Comparison of ENCODE assay signal across 27 cellular contexts in the genomic region with DNA sequence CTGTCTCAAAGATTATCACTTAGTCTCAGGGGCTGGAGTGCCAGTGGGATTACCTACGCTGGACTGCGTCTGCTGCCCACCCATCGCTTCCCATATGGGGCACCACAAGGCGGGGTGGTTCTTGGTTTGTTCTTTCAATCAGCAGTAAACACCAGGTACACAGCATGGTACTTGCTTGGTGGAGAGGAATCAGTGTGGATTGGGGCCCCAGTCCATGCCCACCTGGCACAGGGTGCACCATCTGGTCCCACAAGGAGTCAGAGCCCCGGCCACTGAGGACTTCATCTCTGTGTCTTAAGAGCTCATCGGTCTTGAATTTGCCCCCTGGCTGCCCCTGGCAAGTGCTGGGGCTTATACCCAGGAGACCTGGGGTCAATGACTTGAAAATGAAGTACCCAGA.
DNase-seq lines count a peak whose midpoint lies in the region; ATAC-seq, FAIRE-seq and TF ChIP-seq lines count a peak whose summit lies in the region.
"Had no signal": no experiment of that assay in that cellular context is flagged by ENCODE, and none has a peak within 500 bp of the region (broad histone marks: within the 10 kb centered on the region; RNA-seq: fewer than 3 reads in every experiment).

No MANE protein-coding gene starts in this region.

- H2BK15ac ChIP-seq in H1 (ENCODE audit: low read length): no peak overlapping the region

- DNase-seq in right cardiac atrium: peak in 2 of 3 donors; percentile 6 to 34
- no peak for DNase-seq in Right ventricle myocardium superior
- DNase-seq in H1 (ENCODE audit: low read depth in 1 of 2, low spot score in 2 of 2): no peak
- peak; percentile 80 for DNase-seq in posterior vena cava (ENCODE audit: low spot score)
- DNase-seq in aorta: peak; percentile 29 to 59
- DNase-seq in nucleus accumbens (lab: John Stamatoyannopoulos, UW): no peak
- DNase-seq: AML-193; CD4-positive, alpha-beta memory T cell; COR-L47; DMS79; EL; GF-D8; GOT3; MM.1S; NCI-H2029 treated with DMSO at 0.1 percent for 48 hours; NCI-H2171; NCI-H226; NCI-H510A; NCI-H748 treated with DMSO at 0.1 percent for 48 hours; SK-N-SH had no signal

- no peak overlapping the region for H3K4ac ChIP-seq in H1 (replicated peaks; ENCODE audit: insufficient read length, low read depth, low read length)

- CTCF ChIA-PET in H1 (lab: Charles Lee; ENCODE audit: partially characterized antibody): interaction anchor here (0.6 to 3.1 kb wide), 9 partner anchors 26 to 219 kb away, joined by 3 to 22 read pairs (median 6); no protein-coding TSS in a partner anchor

- no peaks in the 10 kb centered on the region for H3K9me3 ChIP-seq in right cardiac atrium (ENCODE audit: control insufficient read depth, low read length)
- no peaks in the 10 kb centered on the region; a peak in 1 of 4 replicates for H3K9me3 ChIP-seq in H1 (ENCODE audit: insufficient read depth in 2 of 2, low read depth in 1 of 2, low read length in 1 of 2)
- H3K9me3 ChIP-seq in aorta (ENCODE audit: control insufficient read depth, low read length): no peaks in the 10 kb centered on the region
- H3K9me3 ChIP-seq: A549, SK-N-SH had no signal

- no peak overlapping the region for H4K8ac ChIP-seq in H1 (ENCODE audit: extremely low read depth, insufficient read depth, low read length)

- H3K9ac ChIP-seq in H1 (replicated peaks in 1 of 4; ENCODE audit: extremely low read depth in 1 of 4, low read depth in 3 of 4, low read length in 3 of 4): no peak overlapping the region
- H3K9ac ChIP-seq: KMS-11, SK-N-SH had no signal

- no peak overlapping the region for H3K56ac ChIP-seq in H1 (replicated peaks; ENCODE audit: insufficient read length, low read depth, low read length)

- no peak for TF ChIP-seq EP300 in H1 (IDR thresholded peaks at IDR 0.05; ENCODE audit: borderline replicate concordance in 1 of 2, low read depth in 2 of 2, low read length in 2 of 2)

- no peak overlapping the region for H2AK5ac ChIP-seq in H1 (ENCODE audit: low read depth, low read length)

- no peak for TF ChIP-seq CTCF in H1 (IDR thresholded peaks at IDR 0.05; ENCODE audit: control extremely low read depth in 1 of 3, insufficient read depth in 1 of 3, low read depth in 1 of 3, low read length in 3 of 3)

- H3K4me1 ChIP-seq in right cardiac atrium (ENCODE audit: control insufficient read depth, insufficient read depth, low read length) (no peaks in the 10 kb centered on the region), H1 (replicated peaks in 1 of 4; ENCODE audit: control insufficient read depth in 3 of 4, insufficient read depth in 4 of 4, low read length in 3 of 4) (peaks cover 2 to 16% (median 8%) of the 10 kb centered on the region in 4 experiments; a peak in 6 of 7 replicates), aorta (ENCODE audit: control insufficient read depth in 1 of 2, insufficient read depth in 2 of 2, low read length in 2 of 2) (no peaks in the 10 kb centered on the region)
- H3K4me1 ChIP-seq: A549 had no signal

- H2AFZ ChIP-seq in H1 (ENCODE audit: low read length): no peak overlapping the region

- 94% methylated on average over 6 of the region's 6 CpGs for WGBS in right cardiac atrium
- WGBS in H1 (ENCODE audit: extremely low coverage in 1 of 2, insufficient coverage in 1 of 2, insufficient read length in 1 of 2, insufficient replicate concordance in 2 of 2, low coverage in 1 of 2, low lambda C conversion rate in 2 of 2, missing lambda C conversion rate in 1 of 2), 2 experiments: 95% methylated on average over 6 of the region's 6 CpGs; no CpG with 5 or more reads in 1 of the 2 experiments
- 97 to 99% methylated on average over 6 of the region's 6 CpGs for WGBS in aorta, 2 donors

- no peak overlapping the region for H2BK20ac ChIP-seq in H1 (ENCODE audit: low read length)

- no peak overlapping the region for H3K4me2 ChIP-seq in H1 (ENCODE audit: insufficient read depth in 1 of 2, low read depth in 2 of 2, low read length in 2 of 2)
- H3K4me2 ChIP-seq: A549, KMS-11, SK-N-SH had no signal

- 0 out of 2 replicates have a peak overlapping the region, but pooled peaks have one; percentile 29 for H2BK5ac ChIP-seq in H1 (ENCODE audit: low read depth, low read length)

- no peaks in the 10 kb centered on the region for H3K23me2 ChIP-seq in H1 (ENCODE audit: low read depth, low read length)

- H3K4me3 ChIP-seq in right cardiac atrium (ENCODE audit: low read length) (no peak overlapping the region), H1 (ENCODE audit: extremely low read depth in 1 of 4, insufficient read depth in 2 of 4, low read depth in 3 of 4, low read length in 4 of 4) (no peak overlapping the region), aorta (ENCODE audit: low read length in 2 of 2) (no peak overlapping the region)
- H3K4me3 ChIP-seq: A549 had no signal

- H3K14ac ChIP-seq in H1 (ENCODE audit: insufficient read length): no peak overlapping the region

- no peak overlapping the region for H3K23ac ChIP-seq in H1 (ENCODE audit: insufficient read length)

- intact Hi-C loops in right cardiac atrium (cut with DNase I) (no loop called here), Right ventricle myocardium superior (cut with DNase I) (no loop called here), posterior vena cava (cut with DNase I) (no loop called here), aorta (cut with DNase I) (no loop called here)

- no peak overlapping the region for H2BK12ac ChIP-seq in H1 (ENCODE audit: low read depth, low read length)

- no peak overlapping the region for H3K18ac ChIP-seq in H1 (ENCODE audit: extremely low read depth, low read length)

- no peak overlapping the region for H3K27ac ChIP-seq in right cardiac atrium (ENCODE audit: low read length)
- H3K27ac ChIP-seq in H1 (ENCODE audit: low read depth, low read length): no peak overlapping the region
- no peak overlapping the region for H3K27ac ChIP-seq in aorta (ENCODE audit: low read depth in 1 of 2, low read length in 2 of 2)
- H3K27ac ChIP-seq: HL-60, KMS-11 had no signal

- peaks cover 28% of the 10 kb centered on the region for H3K79me1 ChIP-seq in H1 (ENCODE audit: low read depth, low read length)

- no peak overlapping the region for H2BK120ac ChIP-seq in H1 (replicated peaks; ENCODE audit: low read depth, low read length)

- no peak for TF ChIP-seq RAD21 in H1 (IDR thresholded peaks at IDR 0.05 in 1 of 2, conservative IDR thresholded peaks at IDR 0.05 in 1 of 2; ENCODE audit: low read depth in 2 of 2, low read length in 2 of 2)

- POLR2A ChIA-PET in H1 (lab: Charles Lee; ENCODE audit: partially characterized antibody): no interaction called here

- peaks cover 8 to 26% of the 10 kb centered on the region in 2 experiments for H4K20me1 ChIP-seq in H1 (replicated peaks in 1 of 2; ENCODE audit: control insufficient read depth in 1 of 2, insufficient read depth in 2 of 2, low read length in 2 of 2)

- no peak for ATAC-seq in right cardiac atrium
- ATAC-seq in Right ventricle myocardium superior (ENCODE audit: poor library complexity): no peak
- ATAC-seq in aorta (ENCODE audit: low FRiP score): no peak
- no peak for ATAC-seq in GM18907 (IDR thresholded peaks at IDR 0.05; ENCODE audit: unreplicated experiment)
- ATAC-seq: HCT116 had no signal

- TF ChIP-seq POLR2A in H1 (IDR thresholded peaks at IDR 0.05; ENCODE audit: control extremely low read depth in 1 of 2, low read depth in 2 of 2, low read length in 2 of 2): no peak

- H3K79me2 ChIP-seq in H1 (ENCODE audit: control insufficient read depth in 1 of 2, insufficient read depth in 2 of 2, low read length in 2 of 2): peaks cover 0 to 59% of the 10 kb centered on the region in 2 experiments; a peak in 2 of 4 replicates

- no peak overlapping the region for H4K5ac ChIP-seq in H1 (ENCODE audit: insufficient read length, low read depth, low read length)

- FAIRE-seq in H1 (lab: Jason Lieb, UNC): no peak
- FAIRE-seq: A549, GM12891, RCC 7860 had no signal

- no peak overlapping the region for H4K91ac ChIP-seq in H1 (replicated peaks; ENCODE audit: insufficient read length, low read length)

- H3K27me3 ChIP-seq in right cardiac atrium (ENCODE audit: control insufficient read depth, insufficient read depth): no peaks in the 10 kb centered on the region
- no peaks in the 10 kb centered on the region for H3K27me3 ChIP-seq in H1 (replicated peaks in 1 of 4; ENCODE audit: control insufficient read depth in 3 of 4, extremely low read depth in 1 of 4, insufficient read depth in 3 of 4, low read length in 3 of 4)
- no peaks in the 10 kb centered on the region for H3K27me3 ChIP-seq in aorta (ENCODE audit: control insufficient read depth in 1 of 2, insufficient read depth in 2 of 2, low read length in 1 of 2)

- H3K36me3 ChIP-seq in H1 (ENCODE audit: control insufficient read depth in 2 of 4, insufficient read depth in 4 of 4, low read length in 3 of 4): peaks cover 0 to 6% (median under 1%) of the 10 kb centered on the region in 4 experiments; a peak in 2 of 8 replicates
- no peaks in the 10 kb centered on the region for H3K36me3 ChIP-seq in aorta (ENCODE audit: control insufficient read depth in 1 of 2, insufficient read depth in 2 of 2, low read length in 1 of 2)

TF ChIP-seq in H1, 55 proteins besides CTCF, POLR2A, EP300 and RAD21 (continues in another document):
- TF ChIP-seq POU5F1 (IDR thresholded peaks at IDR 0.05; ENCODE audit: low read depth, low read length) (no peak), HDAC2 (IDR thresholded peaks at IDR 0.05; ENCODE audit: borderline replicate concordance in 1 of 2, low read depth in 2 of 2, low read length in 2 of 2) (no peak), KDM1A (IDR thresholded peaks at IDR 0.05; ENCODE audit: borderline replicate concordance, low read length) (no peak), JUND (IDR thresholded peaks at IDR 0.05; ENCODE audit: low read length) (no peak), CBX5 (IDR thresholded peaks at IDR 0.05; ENCODE audit: low read depth, low read length) (no peak), PHF8 (conservative IDR thresholded peaks at IDR 0.05; ENCODE audit: low read depth, low read length) (no peak), GABPA (IDR thresholded peaks at IDR 0.05; ENCODE audit: borderline replicate concordance, insufficient read depth, low read length) (no peak), RNF2 (IDR thresholded peaks at IDR 0.05; ENCODE audit: borderline replicate concordance, low read depth, low read length, missing control alignments, poor library complexity, severe bottlenecking) (no peak), RXRA (IDR thresholded peaks at IDR 0.05; ENCODE audit: insufficient read depth, low read depth, low read length) (no peak), MAFK (IDR thresholded peaks at IDR 0.05; ENCODE audit: low read depth, low read length) (no peak), KDM5A (IDR thresholded peaks at IDR 0.05; ENCODE audit: low read length) (no peak), SIX5 (IDR thresholded peaks at IDR 0.05; ENCODE audit: low read depth, low read length) (no peak)
- TF ChIP-seq, protein P1, sequence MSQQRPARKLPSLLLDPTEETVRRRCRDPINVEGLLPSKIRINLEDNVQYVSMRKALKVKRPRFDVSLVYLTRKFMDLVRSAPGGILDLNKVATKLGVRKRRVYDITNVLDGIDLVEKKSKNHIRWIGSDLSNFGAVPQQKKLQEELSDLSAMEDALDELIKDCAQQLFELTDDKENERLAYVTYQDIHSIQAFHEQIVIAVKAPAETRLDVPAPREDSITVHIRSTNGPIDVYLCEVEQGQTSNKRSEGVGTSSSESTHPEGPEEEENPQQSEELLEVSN (IDR thresholded peaks at IDR 0.05): no peak

Comparison
In these comparisons a context has a peak if more than half of its experiments do, and no peak if none do; other contexts are left out.
1. DNase-seq: peak in right cardiac atrium (2 of 3), posterior vena cava (single experiment) and aorta (2 of 2); none in Right ventricle myocardium superior (single experiment), H1 (0 of 2) and nucleus accumbens (0 of 56).